Comparison of ENCODE assay signal across 8 cellular contexts in genomic region chr6:76876922-76877553, GRCh38.
DNase-seq lines count a peak whose midpoint lies in the region; TF ChIP-seq lines count a peak whose summit lies in the region.

No MANE protein-coding gene starts in this region.

- in situ Hi-C loops in Caki2 (cut with HindIII; ENCODE audit: low pct_unique_long_range_greater_than_20kb, low sequenced_read_pairs) = no loop called here
- in situ Hi-C loops in astrocyte of the cerebellum (cut with HindIII; ENCODE audit: low sequenced_read_pairs) = no loop called here

- peak; percentile 23 for TF ChIP-seq CTCF in astrocyte of the cerebellum (IDR thresholded peaks at IDR 0.05; ENCODE audit: low read depth, low read length, missing control alignments)

- DNase-seq in Caki2 (ENCODE audit: low read depth) (peak; percentile 64), M059J (ENCODE audit: low read depth) (peak; percentile 24), astrocyte of the cerebellum (ENCODE audit: low read depth) (no peak), kidney glomerular epithelial cell (lab: John Stamatoyannopoulos, UW) (peak; percentile 35), AG08396 (ENCODE audit: low spot score) (no peak), CD1c-positive myeloid dendritic cell (ENCODE audit: extremely low spot score) (no peak)
- no peak for DNase-seq in activated T-cell treated with anti-CD3 and anti-CD28 coated beads, Interleukin-2, amount 50 U/mL, for 1 hour
- no peak for DNase-seq in NK-92 treated with Interleukin-12 subunit alpha and Interleukin-12 subunit beta, amount 100 ng/mL, for 24 hours (lab: John Stamatoyannopoulos, UW)

- H3K4me3 ChIP-seq in astrocyte of the cerebellum (ENCODE audit: low read depth, low read length) = no peak overlapping the region

Comparison
In these comparisons a context has a peak if more than half of its experiments do, and no peak if none do; other contexts are left out.
1. DNase-seq: peak in Caki2 (single experiment), M059J (single experiment) and kidney glomerular epithelial cell (single experiment); none in astrocyte of the cerebellum (single experiment), AG08396 (single experiment), activated T-cell treated with anti-CD3 and anti-CD28 coated beads, Interleukin-2, amount 50 U/mL, for 1 hour (single experiment), NK-92 treated with Interleukin-12 subunit alpha and Interleukin-12 subunit beta, amount 100 ng/mL, for 24 hours (single experiment) and CD1c-positive myeloid dendritic cell (single experiment).